ENCODE assay signal across 29 cellular contexts in genomic region chr11:98549571-98549970, GRCh38.
"Had no signal": no experiment of that assay in that cellular context is flagged by ENCODE, and none has a peak within 500 bp of the region (broad histone marks: within the 10 kb centered on the region; RNA-seq: fewer than 3 reads in every experiment).

No MANE protein-coding gene starts in this region.

- DNase-seq: activated CD4-positive, alpha-beta memory T cell treated with anti-CD3 and anti-CD28 coated beads, Interleukin-2, amount 10 ng/mL, durations not matched to agents 7 days and 5 days; activated CD4-positive, alpha-beta T cell treated with anti-CD3 and anti-CD28 coated beads for 1 hour; activated CD4-positive, alpha-beta T cell treated with anti-CD3 and anti-CD28 coated beads for 36 hours; activated CD4-positive, alpha-beta T cell treated with anti-CD3 and anti-CD28 coated beads for 48 hours; activated CD4-positive, alpha-beta T cell treated with anti-CD3 and anti-CD28 coated beads, Interleukin-2, amount 10 ng/mL, durations not matched to agents 7 days and 5 days; activated CD4-positive, alpha-beta T cell treated with anti-CD3 and anti-CD28 coated beads, Interleukin-2, amount 50 U/mL, for 48 hours; activated CD4-positive, CD25-positive, alpha-beta regulatory T cell; activated CD8-positive, alpha-beta memory T cell treated with anti-CD3 and anti-CD28 coated beads for 24 hours; activated CD8-positive, alpha-beta memory T cell treated with anti-CD3 and anti-CD28 coated beads, Interleukin-2, amount 10 ng/mL, durations not matched to agents 7 days and 5 days; activated CD8-positive, alpha-beta memory T cell treated with anti-CD3 and anti-CD28 coated beads, Interleukin-2, amount 50 U/mL, for 48 hours; activated CD8-positive, alpha-beta T cell treated with anti-CD3 and anti-CD28 coated beads, Interleukin-2, amount 10 ng/mL, durations not matched to agents 7 days and 5 days; activated effector memory CD4-positive, alpha-beta T cell treated with Interleukin-2 at 50 U/mL for 16 hours; activated gamma-delta T cell; activated naive CD4-positive, alpha-beta T cell treated with anti-CD3 and anti-CD28 coated beads, Interleukin-2, amount 10 ng/mL, durations not matched to agents 7 days and 5 days; activated naive CD4-positive, alpha-beta T cell treated with Interleukin-2 at 50 U/mL for 16 hours; activated naive CD8-positive, alpha-beta T cell treated with anti-CD3 and anti-CD28 coated beads, Interleukin-2, amount 10 ng/mL, durations not matched to agents 7 days and 5 days; activated naive CD8-positive, alpha-beta T cell treated with anti-CD3 and anti-CD28 coated beads, Interleukin-2, amount 50 U/mL, for 24 hours; activated T-cell treated with anti-CD3 and anti-CD28 coated beads, Interleukin-2, amount 50 U/mL, for 24 hours; activated T-cell treated with anti-CD3 and anti-CD28 coated beads, Interleukin-2, amount 50 U/mL, for 48 hours; amygdala; anterior cingulate cortex; caudate nucleus; cerebellar nuclear complex; colonic mucosa; T-helper 2 cell; T-helper 9 cell; WERI-Rb-1 had no signal

- ATAC-seq: activated CD4-positive, alpha-beta T cell treated with anti-CD3 and anti-CD28 coated beads for 36 hours; activated CD4-positive, CD25-positive, alpha-beta regulatory T cell treated with anti-CD3 and anti-CD28 coated beads, Interleukin-2, amount 50 U/mL, for 24 hours; activated CD8-positive, alpha-beta memory T cell treated with anti-CD3 and anti-CD28 coated beads, Interleukin-2, amount 10 ng/mL, durations not matched to agents 7 days and 5 days; activated CD8-positive, alpha-beta T cell treated with anti-CD3 and anti-CD28 coated beads, Interleukin-2, amount 10 ng/mL, durations not matched to agents 7 days and 5 days; activated naive CD8-positive, alpha-beta T cell treated with anti-CD3 and anti-CD28 coated beads, Interleukin-2, amount 50 U/mL, for 24 hours; WTC11 had no signal
